Comparison of ENCODE assay signal across 11 cellular contexts in the genomic region with DNA sequence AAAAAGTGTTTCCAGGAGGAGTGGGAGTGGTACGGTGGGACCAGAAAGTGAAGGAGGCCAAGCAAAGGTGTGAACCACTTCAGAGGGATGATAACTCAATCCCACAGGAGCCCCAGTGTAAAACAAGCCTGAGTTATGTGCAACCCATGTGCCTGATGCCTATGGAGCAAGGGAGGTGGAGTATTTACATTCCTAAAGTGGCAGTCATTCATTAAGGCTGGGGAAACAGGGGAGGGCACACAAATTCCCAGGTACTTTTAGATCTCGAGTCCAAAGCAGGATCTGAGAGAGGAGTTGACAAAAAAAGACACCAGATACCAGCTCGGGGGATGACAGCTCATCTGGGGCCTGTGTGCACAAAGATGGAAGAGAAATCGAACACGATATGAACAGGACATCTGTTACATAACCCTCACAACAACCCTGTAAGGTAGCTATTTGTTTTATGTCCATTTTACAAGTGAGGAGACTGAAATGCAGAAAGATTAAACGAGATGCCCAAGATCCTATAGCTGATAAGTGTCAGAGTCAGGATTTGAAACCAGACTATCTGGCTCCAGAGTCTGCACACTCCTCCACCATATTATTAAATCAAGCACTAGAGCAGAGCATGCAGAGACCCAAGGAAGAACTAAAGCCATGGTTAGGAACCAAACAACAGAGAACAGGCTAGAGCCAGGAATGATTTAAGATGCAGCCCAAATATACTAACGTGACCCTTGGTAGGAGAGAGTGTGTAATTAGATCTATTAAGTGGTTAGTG.
DNase-seq lines count a peak whose midpoint lies in the region; ATAC-seq and TF ChIP-seq lines count a peak whose summit lies in the region.
"Had no signal": no experiment of that assay in that cellular context is flagged by ENCODE, and none has a peak within 500 bp of the region (broad histone marks: within the 10 kb centered on the region; RNA-seq: fewer than 3 reads in every experiment).

No MANE protein-coding gene starts in this region.

- H3K27ac Mint-ChIP-seq in stimulated activated memory B cell treated with anti-CD40 and anti-IgM and Interleukin-4, amounts not matched to agents 10 μg/mL and 1 μg/mL and 100 μg/mL, for 72 hours: no peak overlapping the region
- H3K27ac Mint-ChIP-seq: activated T-cell treated with anti-CD3 and anti-CD28 coated beads, Interleukin-2, amount 50 U/mL, for 24 hours had no signal

- H3K9ac ChIP-seq in rectal smooth muscle tissue (ENCODE audit: low read length): no peak overlapping the region

- H3K4me1 ChIP-seq in SJSA1 (replicated peaks) (peaks cover 28% of the 10 kb centered on the region), foreskin keratinocyte (peaks cover 22% of the 10 kb centered on the region), rectal smooth muscle tissue (ENCODE audit: control insufficient read depth, insufficient read depth, low read length) (no peaks in the 10 kb centered on the region)
- H3K4me1 ChIP-seq: gastrocnemius medialis had no signal

- H3K36me3 Mint-ChIP-seq in stimulated activated memory B cell treated with anti-CD40 and anti-IgM and Interleukin-4, amounts not matched to agents 10 μg/mL and 1 μg/mL and 100 μg/mL, for 72 hours: no peaks in the 10 kb centered on the region

- no peak overlapping the region for H3K4me3 Mint-ChIP-seq in stimulated activated memory B cell treated with anti-CD40 and anti-IgM and Interleukin-4, amounts not matched to agents 10 μg/mL and 1 μg/mL and 100 μg/mL, for 72 hours
- H3K4me3 Mint-ChIP-seq: activated T-cell treated with anti-CD3 and anti-CD28 coated beads, Interleukin-2, amount 50 U/mL, for 24 hours had no signal

- peak overlapping the region; percentile 45 for H3K4me3 ChIP-seq in SJSA1
- H3K4me3 ChIP-seq in rectal smooth muscle tissue (ENCODE audit: low read length): peak overlapping the region; percentile 51

- H3K27me3 ChIP-seq in SJSA1 (replicated peaks) (no peaks in the 10 kb centered on the region), foreskin keratinocyte (no peaks in the 10 kb centered on the region), rectal smooth muscle tissue (ENCODE audit: control insufficient read depth, insufficient read depth, low read length) (no peaks in the 10 kb centered on the region)
- H3K27me3 ChIP-seq: gastrocnemius medialis had no signal

- H3K36me3 ChIP-seq in SJSA1 (no peaks in the 10 kb centered on the region), rectal smooth muscle tissue (ENCODE audit: control insufficient read depth, insufficient read depth, low read length) (no peaks in the 10 kb centered on the region)
- H3K36me3 ChIP-seq: gastrocnemius medialis had no signal

- DNase-seq in H4 (ENCODE audit: low spot score) (peak; percentile 29), SJSA1 (ENCODE audit: low read depth in 1 of 2, low spot score in 2 of 2) (peak; percentile 56 to 69), foreskin keratinocyte (peak; percentile 65 to 83), NCI-H2196 (lab: John Stamatoyannopoulos, UW; ENCODE audit: unreplicated experiment) (no peak)
- DNase-seq: activated T-cell treated with anti-CD3 and anti-CD28 coated beads, Interleukin-2, amount 50 U/mL, for 24 hours; gastrocnemius medialis; SIG-M5 had no signal

- H3K9me3 Mint-ChIP-seq in stimulated activated memory B cell treated with anti-CD40 and anti-IgM and Interleukin-4, amounts not matched to agents 10 μg/mL and 1 μg/mL and 100 μg/mL, for 72 hours: no peaks in the 10 kb centered on the region
- H3K9me3 Mint-ChIP-seq: activated T-cell treated with anti-CD3 and anti-CD28 coated beads, Interleukin-2, amount 50 U/mL, for 24 hours had no signal

- no peaks in the 10 kb centered on the region for H3K9me3 ChIP-seq in SJSA1 (replicated peaks)
- H3K9me3 ChIP-seq: gastrocnemius medialis had no signal

- H3K27ac ChIP-seq in SJSA1 (peak overlapping the region; percentile 79), foreskin keratinocyte (no peak overlapping the region), rectal smooth muscle tissue (ENCODE audit: low read depth, low read length) (no peak overlapping the region)
- H3K27ac ChIP-seq: gastrocnemius medialis had no signal

- peak; percentile 90 for ATAC-seq in foreskin keratinocyte
- no peak for ATAC-seq in stimulated activated memory B cell treated with anti-CD40 and anti-IgM and Interleukin-4, amounts not matched to agents 10 μg/mL and 1 μg/mL and 100 μg/mL, for 72 hours
- ATAC-seq in HG02588 (IDR thresholded peaks at IDR 0.05; ENCODE audit: unreplicated experiment): no peak
- ATAC-seq in HG02763 (IDR thresholded peaks at IDR 0.05; ENCODE audit: unreplicated experiment): no peak
- ATAC-seq: gastrocnemius medialis had no signal

- no peaks in the 10 kb centered on the region for H3K4me1 Mint-ChIP-seq in stimulated activated memory B cell treated with anti-CD40 and anti-IgM and Interleukin-4, amounts not matched to agents 10 μg/mL and 1 μg/mL and 100 μg/mL, for 72 hours

- TF ChIP-seq CTCF in foreskin keratinocyte (conservative IDR thresholded peaks at IDR 0.05): no peak

- H3K27me3 Mint-ChIP-seq in stimulated activated memory B cell treated with anti-CD40 and anti-IgM and Interleukin-4, amounts not matched to agents 10 μg/mL and 1 μg/mL and 100 μg/mL, for 72 hours: peaks cover 34% of the 10 kb centered on the region
